Comparison of ENCODE assay signal across 8 cellular contexts in genomic region chr4:176123710-176124407, GRCh38.
DNase-seq lines count a peak whose midpoint lies in the region; ATAC-seq, FAIRE-seq and TF ChIP-seq lines count a peak whose summit lies in the region.

No MANE protein-coding gene starts in this region.

- no peak overlapping the region for H3K27ac ChIP-seq in OCI-LY3 (ENCODE audit: low read length)

- H3K4me1 ChIP-seq in OCI-LY3 (ENCODE audit: low read length): peaks cover 18% of the 10 kb centered on the region

- peak; percentile 46 for TF ChIP-seq CTCF in D721Med (IDR thresholded peaks at IDR 0.05; ENCODE audit: insufficient read depth, missing control alignments)
- TF ChIP-seq CTCF in OCI-LY3 (IDR thresholded peaks at IDR 0.05; ENCODE audit: low read depth, low read length): peak; percentile 72
- peak; percentile 81 for TF ChIP-seq CTCF in retinal pigment epithelial cell (conservative IDR thresholded peaks at IDR 0.05; ENCODE audit: low read depth, low read length)

- H3K4me2 ChIP-seq in OCI-LY3 (ENCODE audit: low read length): peak overlapping the region; percentile 72

- DNase-seq in D721Med (ENCODE audit: insufficient read length, low spot score): no peak
- peak; percentile 4 for DNase-seq in fibroblast of gingiva (ENCODE audit: low read depth)
- no peak for DNase-seq in retinal pigment epithelial cell (ENCODE audit: low read depth)
- DNase-seq in activated CD4-positive, alpha-beta T cell treated with anti-CD3 and anti-CD28 coated beads for 4 hours: no peak
- DNase-seq in 8988T: no peak

- no peak for FAIRE-seq in D721Med (lab: Jason Lieb, UNC)

- H3K36me3 ChIP-seq in OCI-LY3 (replicated peaks; ENCODE audit: low read depth, low read length): no peaks in the 10 kb centered on the region

- H3K9me3 ChIP-seq in OCI-LY3 (ENCODE audit: insufficient read depth, low read length): no peaks in the 10 kb centered on the region

- H3K27me3 ChIP-seq in OCI-LY3 (ENCODE audit: low read depth, low read length): no peaks in the 10 kb centered on the region

- H3K4me3 ChIP-seq in OCI-LY3 (ENCODE audit: low read length) (peak overlapping the region; percentile 50), retinal pigment epithelial cell (ENCODE audit: low read length) (no peak overlapping the region)

- no peak overlapping the region for H3K9ac ChIP-seq in OCI-LY3 (ENCODE audit: low read length)

- ATAC-seq in GM18867 (IDR thresholded peaks at IDR 0.05; ENCODE audit: unreplicated experiment): peak; percentile 100
- peak; percentile 99 for ATAC-seq in HG02943 (IDR thresholded peaks at IDR 0.05; ENCODE audit: low read depth, unreplicated experiment)

- no peaks in the 10 kb centered on the region for H4K20me1 ChIP-seq in OCI-LY3 (ENCODE audit: insufficient read depth, low read length)

- H2AFZ ChIP-seq in OCI-LY3 (ENCODE audit: low read depth, low read length): no peak overlapping the region

- H3K79me2 ChIP-seq in OCI-LY3 (ENCODE audit: low read length): no peaks in the 10 kb centered on the region
